Comparison of ENCODE assay signal across 16 cellular contexts in genomic region chr7:128845987-128846386, GRCh38. TPM values are rescaled to one million over a fixed set of nuclear protein-coding genes. Genes with fewer than 3 reads are reported as not detected.
DNase-seq lines count a peak whose midpoint lies in the region; ATAC-seq and TF ChIP-seq lines count a peak whose summit lies in the region.
"Had no signal": no experiment of that assay in that cellular context is flagged by ENCODE, and none has a peak within 500 bp of the region (broad histone marks: within the 10 kb centered on the region; RNA-seq: fewer than 3 reads in every experiment).

No MANE protein-coding gene starts in this region.

- peaks cover 0 to 13% (median 0%) of the 10 kb centered on the region in 3 donors for H3K4me1 ChIP-seq in gastroesophageal sphincter
- peaks cover 6 to 13% of the 10 kb centered on the region in 2 donors for H3K4me1 ChIP-seq in gastrocnemius medialis
- H3K4me1 ChIP-seq: Caco-2, HAP-1 had no signal

- TF ChIP-seq EP300 in gastroesophageal sphincter (IDR thresholded peaks at IDR 0.05) = no peak

- TF ChIP-seq POLR2A in gastroesophageal sphincter (IDR thresholded peaks at IDR 0.05) = no peak
- TF ChIP-seq POLR2A in gastrocnemius medialis (IDR thresholded peaks at IDR 0.05) = no peak

- intact Hi-C loops in gastrocnemius medialis (cut with DNase I; ENCODE audit: low total_unique reads) = no loop called here

- H3K27ac ChIP-seq in gastroesophageal sphincter (peak overlapping the region in 3 of 4 donors; percentile 35 to 48 (median 40)), gastrocnemius medialis (peak overlapping the region; percentile 92 to 99 (median 98))
- H3K27ac ChIP-seq: 22Rv1 had no signal

- WGBS in gastroesophageal sphincter (ENCODE audit: low coverage in 1 of 2), 2 donors = 80% methylated on average over 3 of the region's 19 CpGs; no CpG with 5 or more reads in 1 of the 2 donors

- H3K27me3 ChIP-seq in gastroesophageal sphincter (no peaks in the 10 kb centered on the region), gastrocnemius medialis (no peaks in the 10 kb centered on the region)

- no peak for ATAC-seq in gastroesophageal sphincter
- ATAC-seq in gastrocnemius medialis = no peak
- no peak for ATAC-seq in HG02571 (IDR thresholded peaks at IDR 0.05; ENCODE audit: unreplicated experiment)
- ATAC-seq: CD8-positive, alpha-beta T cell had no signal

- H3K36me3 ChIP-seq in gastroesophageal sphincter (peaks cover 0 to 100% of the 10 kb centered on the region in 2 donors), gastrocnemius medialis (peaks cover 0 to 98% of the 10 kb centered on the region in 2 donors)

- in situ Hi-C loops in gastrocnemius medialis (cut with MboI; ENCODE audit: low sequenced_read_pairs in 4 of 4) = no loop called here

- no peak overlapping the region for H3K4me3 ChIP-seq in gastroesophageal sphincter
- H3K4me3 ChIP-seq in gastrocnemius medialis = no peak overlapping the region
- H3K4me3 ChIP-seq: HAP-1 had no signal

- no peak for TF ChIP-seq CTCF in gastroesophageal sphincter (IDR thresholded peaks at IDR 0.05)
- TF ChIP-seq CTCF in gastrocnemius medialis (IDR thresholded peaks at IDR 0.05 in 4 of 5, conservative IDR thresholded peaks at IDR 0.05 in 1 of 5) = no peak

- H3K9me3 ChIP-seq in gastroesophageal sphincter = no peaks in the 10 kb centered on the region
- no peaks in the 10 kb centered on the region for H3K9me3 ChIP-seq in gastrocnemius medialis
- H3K9me3 ChIP-seq: Caco-2, HAP-1 had no signal

- DNase-seq in NCI-H146 (lab: John Stamatoyannopoulos, UW) (peak; percentile 8), NCI-H146 treated with DMSO at 0.1 percent for 48 hours (lab: John Stamatoyannopoulos, UW; ENCODE audit: unreplicated experiment) (no peak), gastrocnemius medialis (no peak), COR-L47 (lab: John Stamatoyannopoulos, UW) (no peak), iPS-NIHi7 (ENCODE audit: extremely low spot score) (no peak)
- DNase-seq: Caco-2, DND-41, GDM1, HFFc6, IMR-90 had no signal

RNA-seq across cellular contexts. Expression of gene FLNC, which starts 15.8 kb away (rescaled TPM):
- total RNA-seq in gastroesophageal sphincter (1,000 to 10,000 TPM in 1 of 4 donors, 100 to 1,000 TPM in 3; 308 to 1,162 (median 401) TPM), gastrocnemius medialis (1,000 to 10,000 TPM; 1,071 to 4,398 (median 2,381) TPM)

RNA-seq across cellular contexts. Expression of gene ATP6V1F, which starts 16.7 kb away (rescaled TPM):
- total RNA-seq in gastroesophageal sphincter (100 to 1,000 TPM in 1 of 4 donors, 10 to 100 TPM in 3; 67.7 to 101 (median 84.5) TPM), gastrocnemius medialis (10 to 100 TPM; 79.3 to 99.2 (median 82.3) TPM)

RNA-seq across cellular contexts. Expression of gene CCDC136, which starts 54.2 kb away (rescaled TPM):
- 10 to 100 TPM; 14.5 to 46.9 (median 21.5) TPM for total RNA-seq in gastroesophageal sphincter
- total RNA-seq in gastrocnemius medialis = 10 to 100 TPM in 2 of 4 donors, 1 to 10 TPM in 1, under 1 TPM in 1; 0.61 to 15.8 (median 9.3) TPM
- total RNA-seq: HT-29 had no signal
